In the genomic region with DNA sequence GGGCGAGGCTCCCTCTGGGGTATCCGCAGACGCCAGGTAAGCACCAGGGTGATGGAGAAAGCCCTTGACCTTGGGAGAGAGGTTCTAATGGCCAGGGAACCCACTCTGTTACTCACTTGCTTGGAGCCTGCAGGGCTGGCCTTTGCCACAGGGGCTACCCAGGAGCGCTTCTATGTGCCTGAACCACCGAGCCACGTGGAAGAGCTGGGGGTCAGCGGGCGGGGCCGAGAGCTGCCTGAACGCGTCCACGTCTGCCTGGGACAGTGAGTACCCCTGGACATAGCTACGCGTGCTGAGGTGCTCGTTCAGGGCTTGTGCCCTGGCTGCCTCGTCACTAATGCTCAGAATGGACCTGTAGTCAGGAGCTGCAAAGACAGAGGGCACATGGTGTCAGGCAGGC, we compare ENCODE assay signal across 16 cellular contexts. TPM values are rescaled to one million over a fixed set of nuclear protein-coding genes. Genes with fewer than 3 reads are reported as not detected.
A peak's percentile ranks its signal among the peaks of the same experiment; 100 is the strongest.
DNase-seq lines count a peak whose midpoint lies in the region; ATAC-seq and TF ChIP-seq lines count a peak whose summit lies in the region.
"Had no signal": no experiment of that assay in that cellular context is flagged by ENCODE, and none has a peak within 500 bp of the region (broad histone marks: within the 10 kb centered on the region; RNA-seq: fewer than 3 reads in every experiment).

No MANE protein-coding gene starts in this region.

- no peaks in the 10 kb centered on the region for H3K9me3 Mint-ChIP-seq in activated T-cell treated with anti-CD3 and anti-CD28 coated beads, Interleukin-2, amount 50 U/mL, for 24 hours
- H3K9me3 Mint-ChIP-seq in activated T-cell treated with anti-CD3 and anti-CD28 coated beads, Interleukin-2, amount 50 U/mL, for 4 hours: no peaks in the 10 kb centered on the region
- H3K9me3 Mint-ChIP-seq in chondrocyte (ENCODE audit: low read depth) (no peaks in the 10 kb centered on the region), osteocyte (ENCODE audit: unreplicated experiment) (no peaks in the 10 kb centered on the region)

- no peaks in the 10 kb centered on the region for H3K27me3 Mint-ChIP-seq in activated T-cell treated with anti-CD3 and anti-CD28 coated beads, Interleukin-2, amount 50 U/mL, for 24 hours
- H3K27me3 Mint-ChIP-seq in activated T-cell treated with anti-CD3 and anti-CD28 coated beads, Interleukin-2, amount 50 U/mL, for 4 hours (ENCODE audit: low read depth): no peaks in the 10 kb centered on the region
- H3K27me3 Mint-ChIP-seq in chondrocyte (ENCODE audit: low read depth) (no peaks in the 10 kb centered on the region), osteocyte (ENCODE audit: unreplicated experiment) (no peaks in the 10 kb centered on the region)

- H3K79me1 ChIP-seq in IMR-90 (ENCODE audit: low read depth in 1 of 2, low read length in 2 of 2): peaks cover 19 to 95% of the 10 kb centered on the region in 2 experiments; a peak in 3 of 4 replicates

- intact Hi-C loops in IMR-90 (cut with micrococcal nuclease): no loop called here

- peaks cover 98% of the 10 kb centered on the region for H4K20me1 ChIP-seq in IMR-90 (ENCODE audit: insufficient read depth, low read length)

- peaks cover 24% of the 10 kb centered on the region for H3K36me3 ChIP-seq in IMR-90 (ENCODE audit: control insufficient read depth, insufficient read depth, low read length)

- no peak overlapping the region for H4K5ac ChIP-seq in IMR-90 (ENCODE audit: low read depth, low read length)

- H2AK9ac ChIP-seq in IMR-90 (replicated peaks; ENCODE audit: low read depth, low read length, poor library complexity): no peak overlapping the region

- H2BK120ac ChIP-seq in IMR-90 (ENCODE audit: low read depth, low read length): no peak overlapping the region

- WGBS in IMR-90 (ENCODE audit: extremely low coverage in 2 of 2, insufficient read length in 1 of 2), 2 experiments: 96% methylated on average over 13 of the region's 16 CpGs; no CpG with 5 or more reads in 1 of the 2 experiments

- H3K4me3 ChIP-seq in IMR-90 (ENCODE audit: insufficient read depth, low read depth, low read length): no peak overlapping the region

- H2BK5ac ChIP-seq in IMR-90 (ENCODE audit: low read depth, low read length, poor library complexity, severe bottlenecking): no peak overlapping the region

- H3K27ac Mint-ChIP-seq in activated T-cell treated with anti-CD3 and anti-CD28 coated beads, Interleukin-2, amount 50 U/mL, for 24 hours: peak overlapping the region; percentile 26
- no peak overlapping the region for H3K27ac Mint-ChIP-seq in chondrocyte (ENCODE audit: unreplicated experiment)
- H3K27ac Mint-ChIP-seq in osteocyte (ENCODE audit: unreplicated experiment): peak overlapping the region; percentile 31

- no peak for ATAC-seq in activated T-cell treated with anti-CD3 and anti-CD28 coated beads, Interleukin-2, amount 50 U/mL, for 4 hours
- no peak for ATAC-seq in IMR-90 (ENCODE audit: low read depth)
- ATAC-seq: PC-3 had no signal

- no peak overlapping the region for H2BK15ac ChIP-seq in IMR-90 (ENCODE audit: low read depth, low read length)

- H3K4me3 Mint-ChIP-seq in activated T-cell treated with anti-CD3 and anti-CD28 coated beads, Interleukin-2, amount 50 U/mL, for 24 hours: no peak overlapping the region
- H3K4me3 Mint-ChIP-seq in activated T-cell treated with anti-CD3 and anti-CD28 coated beads, Interleukin-2, amount 50 U/mL, for 4 hours: no peak overlapping the region
- no peak overlapping the region for H3K4me3 Mint-ChIP-seq in chondrocyte (ENCODE audit: unreplicated experiment)
- H3K4me3 Mint-ChIP-seq in osteocyte (ENCODE audit: unreplicated experiment): no peak overlapping the region

- H3K56ac ChIP-seq in IMR-90 (ENCODE audit: extremely low read depth, insufficient read depth, low read length): no peak overlapping the region

- H3K9me3 ChIP-seq in IMR-90 (ENCODE audit: control insufficient read depth, insufficient read depth, low read length): no peaks in the 10 kb centered on the region
- H3K9me3 ChIP-seq: Caco-2 had no signal

- no peak overlapping the region for H2AFZ ChIP-seq in IMR-90 (replicated peaks; ENCODE audit: low read length, poor library complexity)

- H3K36me3 Mint-ChIP-seq in activated T-cell treated with anti-CD3 and anti-CD28 coated beads, Interleukin-2, amount 50 U/mL, for 24 hours (ENCODE audit: low read depth): peaks cover 77% of the 10 kb centered on the region
- H3K36me3 Mint-ChIP-seq in activated T-cell treated with anti-CD3 and anti-CD28 coated beads, Interleukin-2, amount 50 U/mL, for 4 hours (ENCODE audit: insufficient read depth): peaks cover 16% of the 10 kb centered on the region
- H3K36me3 Mint-ChIP-seq in chondrocyte (ENCODE audit: low read depth) (peaks cover 10% of the 10 kb centered on the region), osteocyte (ENCODE audit: unreplicated experiment) (peaks cover 27% of the 10 kb centered on the region)

- no TSS peak for BruUV-seq in IMR-90 (replicated peaks; lab: Mats Ljungman, UMichigan)

- no peak for TF ChIP-seq POLR2A in IMR-90 (IDR thresholded peaks at IDR 0.05; ENCODE audit: low read depth, low read length)

- H3K9ac ChIP-seq in IMR-90 (ENCODE audit: low read depth, low read length): no peak overlapping the region

- H3K27me3 ChIP-seq in IMR-90 (ENCODE audit: control insufficient read depth, insufficient read depth, low read length): no peaks in the 10 kb centered on the region

- H3K27ac ChIP-seq in IMR-90 (ENCODE audit: insufficient read depth, low read length) (no peak overlapping the region), caudate nucleus (ENCODE audit: low read depth, low read length) (no peak overlapping the region)
- H3K27ac ChIP-seq: HL-60 had no signal

- POLR2A ChIA-PET in IMR-90 (lab: Charles Lee; ENCODE audit: unreplicated experiment): no interaction called here

- TF ChIP-seq CTCF in IMR-90 (conservative IDR thresholded peaks at IDR 0.05; ENCODE audit: low read depth, low read length): no peak
- no peak for TF ChIP-seq CTCF in chondrocyte (IDR thresholded peaks at IDR 0.05)
- no peak for TF ChIP-seq CTCF in osteocyte (IDR thresholded peaks at IDR 0.05)

- H3K14ac ChIP-seq in IMR-90 (replicated peaks; ENCODE audit: low read depth, low read length): no peak overlapping the region

- H4K91ac ChIP-seq in IMR-90 (ENCODE audit: insufficient read depth, low read depth, low read length): no peak overlapping the region

- dilution Hi-C loops in IMR-90 (cut with HindIII; ENCODE audit: low sequenced_read_pairs, unreplicated experiment): no loop called here

- no peak overlapping the region for H4K8ac ChIP-seq in IMR-90 (ENCODE audit: low read depth in 2 of 2, low read length in 2 of 2)

- H3K9me1 ChIP-seq in IMR-90 (ENCODE audit: insufficient read depth, low read length): peaks cover 52% of the 10 kb centered on the region

- CTCF ChIA-PET in IMR-90 (lab: Yijun Ruan, JAX): interaction anchor here (0.6 to 1.2 kb wide), 3 partner anchors 10 to 1088 kb away, joined by 3 to 8 read pairs (median 4); no protein-coding TSS in a partner anchor

- H3K4me1 Mint-ChIP-seq in activated T-cell treated with anti-CD3 and anti-CD28 coated beads, Interleukin-2, amount 50 U/mL, for 24 hours (ENCODE audit: low read depth): peaks cover 37% of the 10 kb centered on the region
- peaks cover 27% of the 10 kb centered on the region for H3K4me1 Mint-ChIP-seq in activated T-cell treated with anti-CD3 and anti-CD28 coated beads, Interleukin-2, amount 50 U/mL, for 4 hours (ENCODE audit: low read depth)
- H3K4me1 Mint-ChIP-seq in chondrocyte (ENCODE audit: low read depth) (peaks cover 66% of the 10 kb centered on the region), osteocyte (ENCODE audit: unreplicated experiment) (peaks cover 77% of the 10 kb centered on the region)

- TF ChIP-seq RAD21 in IMR-90 (IDR thresholded peaks at IDR 0.05; ENCODE audit: low read length): no peak

- peaks cover 25% of the 10 kb centered on the region for H3K4me1 ChIP-seq in IMR-90 (ENCODE audit: control insufficient read depth, insufficient read depth, low read length)
- H3K4me1 ChIP-seq: Caco-2 had no signal

- peak overlapping the region; percentile 17; the same call in 1 of the 2 replicates for H2AK5ac ChIP-seq in IMR-90 (ENCODE audit: low read depth, low read length)

- no peak overlapping the region; the same call in 1 of the 2 replicates for H3K23ac ChIP-seq in IMR-90 (ENCODE audit: low read depth, low read length)

- no peak overlapping the region for H2BK20ac ChIP-seq in IMR-90 (ENCODE audit: low read depth, low read length)

- H3K4ac ChIP-seq in IMR-90 (ENCODE audit: low read depth, low read length): no peak overlapping the region

- DNase-seq in activated T-cell treated with anti-CD3 and anti-CD28 coated beads, Interleukin-2, amount 50 U/mL, for 24 hours: no peak
- no peak for DNase-seq in activated T-cell treated with anti-CD3 and anti-CD28 coated beads, Interleukin-2, amount 50 U/mL, for 4 hours
- DNase-seq in IMR-90: no peak
- DNase-seq in chondrocyte (ENCODE audit: low spot score): peak; percentile 87
- no peak for DNase-seq in osteocyte (ENCODE audit: extremely low spot score, unreplicated experiment)
- no peak for DNase-seq in caudate nucleus (lab: John Stamatoyannopoulos, UW)
- DNase-seq in activated CD4-positive, alpha-beta T cell treated with anti-CD3 and anti-CD28 coated beads, Interleukin-2, amount 50 U/mL, for 48 hours: no peak
- no peak for DNase-seq in NCI-H1048 (lab: John Stamatoyannopoulos, UW)
- DNase-seq: Caco-2, DMS53, KG1, NCI-H1105 treated with DMSO at 0.1 percent for 48 hours, NCI-H187, NCI-H748 treated with DMSO at 0.1 percent for 48 hours, PC-3 had no signal

- no peak overlapping the region for H3K18ac ChIP-seq in IMR-90 (ENCODE audit: low read depth, low read length)

- H3K4me2 ChIP-seq in IMR-90 (ENCODE audit: low read depth, low read length): no peak overlapping the region

- in situ Hi-C loops in IMR-90 (cut with MboI; ENCODE audit: low sequenced_read_pairs): no loop called here

TF ChIP-seq in IMR-90, 13 proteins besides CTCF, POLR2A, EP300 and RAD21 (continues in another document):
- no peak for TF ChIP-seq BHLHE40 (IDR thresholded peaks at IDR 0.05; ENCODE audit: low read depth, low read length)

RNA-seq across cellular contexts. Expression of a gene that starts 9.6 kb away (rescaled TPM):
- total RNA-seq in activated T-cell treated with anti-CD3 and anti-CD28 coated beads, Interleukin-2, amount 50 U/mL, for 4 hours: 100 to 1,000 TPM in 1 of 3 donors, 10 to 100 TPM in 2; 72.4 to 110 (median 88.1) TPM
- total RNA-seq in IMR-90 (2012; rRNA removed) (65.8 and 78.3 TPM in 2 replicates), chondrocyte (49.3 to 106 TPM (median 101 TPM) in 3 replicates), osteocyte (134 and 148 TPM in 2 replicates)
- polyA plus RNA-seq in IMR-90 (2012; rRNA removed): 62.5 and 72.7 TPM in 2 replicates
- polyA plus RNA-seq in IMR-90 (2012; cell fraction: cytosol; rRNA removed): 42.2 and 49.8 TPM in 2 replicates
- 168 and 280 TPM in 2 replicates for polyA plus RNA-seq in IMR-90 (2012; cell fraction: nucleus; rRNA removed; ENCODE audit: low replicate concordance)

RNA-seq across cellular contexts. Expression of a gene that starts 55.5 kb away (rescaled TPM):
- total RNA-seq in activated T-cell treated with anti-CD3 and anti-CD28 coated beads, Interleukin-2, amount 50 U/mL, for 4 hours: 100 to 1,000 TPM; 194 to 201 (median 199) TPM
- total RNA-seq in IMR-90 (2012; rRNA removed) (71.5 and 80.8 TPM in 2 replicates), chondrocyte (83.5 to 135 TPM (median 89.5 TPM) in 3 replicates), osteocyte (147 and 148 TPM in 2 replicates)
- polyA plus RNA-seq in IMR-90 (2012; rRNA removed): 57.3 and 80.7 TPM in 2 replicates
- 50.3 and 75.4 TPM in 2 replicates for polyA plus RNA-seq in IMR-90 (2012; cell fraction: cytosol; rRNA removed)
- 71.1 and 101 TPM in 2 replicates for polyA plus RNA-seq in IMR-90 (2012; cell fraction: nucleus; rRNA removed; ENCODE audit: low replicate concordance)
